ENCODE assay signal across 10 cellular contexts in the genomic region with DNA sequence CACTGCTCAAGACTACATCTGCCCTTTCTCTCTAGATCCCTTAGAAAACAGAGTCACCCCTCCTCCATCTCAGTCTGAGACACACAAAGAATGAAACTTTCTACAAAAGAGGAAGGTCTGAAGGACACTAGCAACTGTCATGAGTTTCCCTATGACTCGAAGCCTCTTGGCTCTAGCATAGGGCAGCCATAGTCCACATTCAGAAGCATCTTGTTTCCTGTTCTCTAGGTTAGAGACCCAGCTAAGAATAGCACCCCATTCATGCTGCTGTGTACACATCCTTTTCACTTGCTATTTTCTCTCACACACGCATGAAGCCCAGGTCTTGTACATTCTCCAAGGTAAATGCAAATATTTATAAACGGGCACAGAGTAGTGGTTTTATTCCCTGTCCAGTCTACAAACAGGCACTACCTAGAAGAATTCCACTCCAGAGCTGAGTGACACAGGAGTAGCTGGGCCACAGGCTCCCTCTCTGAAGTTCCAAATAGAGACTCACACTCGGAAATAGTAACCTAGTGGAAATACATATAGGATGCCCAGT. TPM values are rescaled to one million over a fixed set of nuclear protein-coding genes. Genes with fewer than 3 reads are reported as not detected.
A peak's percentile ranks its signal among the peaks of the same experiment; 100 is the strongest.
DNase-seq lines count a peak whose midpoint lies in the region; ATAC-seq, FAIRE-seq and TF ChIP-seq lines count a peak whose summit lies in the region.
"Not testable (repeated sequence)": the region's sequence is repeated elsewhere in the genome, so short reads cannot be mapped to it uniquely, and the experiment has no call there.
"Had no signal": no experiment of that assay in that cellular context is flagged by ENCODE, and none has a peak within 500 bp of the region (broad histone marks: within the 10 kb centered on the region; RNA-seq: fewer than 3 reads in every experiment).

No MANE protein-coding gene starts in this region.

- H3K27me3 ChIP-seq in HepG2 (ENCODE audit: control insufficient read depth in 1 of 2, insufficient read depth in 2 of 2, low read length in 2 of 2); aorta (ENCODE audit: control insufficient read depth in 1 of 2, insufficient read depth in 2 of 2, low read length in 1 of 2): not testable (repeated sequence)

- TF ChIP-seq POLR2A in HepG2 (IDR thresholded peaks at IDR 0.05; ENCODE audit: insufficient read depth in 1 of 2, low read depth in 2 of 2, low read length in 2 of 2) = not testable (repeated sequence)

- BruUV-seq in HepG2 (replicated peaks; lab: Mats Ljungman, UMichigan) = TSS peak; percentile 40

- not testable (repeated sequence) for H3K36me3 ChIP-seq in HepG2 (replicated peaks in 1 of 2; ENCODE audit: control insufficient read depth in 1 of 2, insufficient read depth in 2 of 2, low read length in 2 of 2); aorta (ENCODE audit: control insufficient read depth in 1 of 2, insufficient read depth in 2 of 2, low read length in 1 of 2)

- not testable (repeated sequence) for H3K4me2 ChIP-seq in HepG2 (ENCODE audit: low read depth, low read length)

- H3K4me1 ChIP-seq in HepG2 (ENCODE audit: insufficient read depth, low read length); aorta (ENCODE audit: control insufficient read depth in 1 of 2, insufficient read depth in 2 of 2, low read length in 2 of 2): not testable (repeated sequence)

- ATAC-seq in GM18873 (IDR thresholded peaks at IDR 0.05; ENCODE audit: low FRiP score, unreplicated experiment) (peak; percentile 99), GM21367 (IDR thresholded peaks at IDR 0.05; ENCODE audit: unreplicated experiment) (peak; percentile 98), HG02642 (IDR thresholded peaks at IDR 0.05; ENCODE audit: poor library complexity, unreplicated experiment) (peak; percentile 99), HG03066 (IDR thresholded peaks at IDR 0.05; ENCODE audit: low read depth, unreplicated experiment) (peak; percentile 98), HG03520 (IDR thresholded peaks at IDR 0.05; ENCODE audit: unreplicated experiment) (peak; percentile 98), HepG2 (peak; percentile 82), aorta (ENCODE audit: low FRiP score) (peak; percentile 76)
- peak; percentile 90 to 95 for ATAC-seq in activated naive CD4-positive, alpha-beta T cell treated with anti-CD3 and anti-CD28 coated beads, Interleukin-2, amount 50 U/mL, for 72 hours

- intact Hi-C loops in HepG2 (cut with micrococcal nuclease; ENCODE audit: unreplicated experiment); aorta (cut with DNase I): not testable (repeated sequence)

- CTCF ChIA-PET in HepG2 (lab: Yijun Ruan, JAX; ENCODE audit: low intra/inter-chr PET ratio, low total read pairs) = not testable (repeated sequence)

- TF ChIP-seq EP300 in HepG2 (IDR thresholded peaks at IDR 0.05; ENCODE audit: low read depth in 2 of 2, low read length in 2 of 2); HepG2 (CRISPR knock-in tag; IDR thresholded peaks at IDR 0.05; ENCODE audit: borderline replicate concordance): not testable (repeated sequence)

- no CpG with 5 or more reads among the region's 4 CpGs for WGBS in HepG2 (ENCODE audit: low lambda C conversion rate)
- no CpG with 5 or more reads among the region's 4 CpGs for WGBS in aorta, 2 donors

- FAIRE-seq in HepG2 (lab: Jason Lieb, UNC) = not testable (repeated sequence)

- in situ Hi-C loops in HepG2 (cut with HindIII; ENCODE audit: extremely low pct_ligation_motif_present, low pct_unique_long_range_greater_than_20kb) = not testable (repeated sequence)

- H2AFZ ChIP-seq in HepG2 (ENCODE audit: low read length) = not testable (repeated sequence)

- H3K9ac ChIP-seq in HepG2 (ENCODE audit: insufficient read depth, low read depth, low read length) = not testable (repeated sequence)

- H3K9me3 ChIP-seq in HepG2 (ENCODE audit: low read length); aorta (ENCODE audit: control insufficient read depth, low read length): not testable (repeated sequence)

- DNase-seq in activated naive CD4-positive, alpha-beta T cell treated with anti-CD3 and anti-CD28 coated beads, Interleukin-2, amount 50 U/mL, for 72 hours (ENCODE audit: low spot score in 2 of 2); HepG2 (ENCODE audit: low spot score); aorta: not testable (repeated sequence)

- not testable (repeated sequence) for H3K27ac ChIP-seq in HepG2 (ENCODE audit: extremely low read length, insufficient read depth, low read length); aorta (ENCODE audit: low read depth in 1 of 2, low read length in 2 of 2)

- not testable (repeated sequence) for H4K20me1 ChIP-seq in HepG2 (ENCODE audit: insufficient read depth, low read length)

- not testable (repeated sequence) for H3K9me3 Mint-ChIP-seq in activated naive CD4-positive, alpha-beta T cell treated with anti-CD3 and anti-CD28 coated beads, Interleukin-2, amount 50 U/mL, for 72 hours

- H3K79me2 ChIP-seq in HepG2 (ENCODE audit: insufficient read depth, low read length) = not testable (repeated sequence)

- TF ChIP-seq CTCF in HepG2 (CRISPR knock-in tag; IDR thresholded peaks at IDR 0.05) = not testable (repeated sequence)

- POLR2A ChIA-PET in HepG2 (lab: Yijun Ruan, JAX) = not testable (repeated sequence)

- TF ChIP-seq RAD21 in HepG2 (CRISPR knock-in tag; IDR thresholded peaks at IDR 0.05) = not testable (repeated sequence)

- not testable (repeated sequence) for H3K4me3 ChIP-seq in HepG2 (replicated peaks in 1 of 3; ENCODE audit: insufficient read depth in 1 of 3, low read depth in 2 of 3, low read length in 3 of 3); aorta (ENCODE audit: low read length in 2 of 2)

- H3K27ac Mint-ChIP-seq in activated naive CD4-positive, alpha-beta T cell treated with anti-CD3 and anti-CD28 coated beads, Interleukin-2, amount 50 U/mL, for 72 hours = not testable (repeated sequence)

- not testable (repeated sequence) for H3K36me3 Mint-ChIP-seq in activated naive CD4-positive, alpha-beta T cell treated with anti-CD3 and anti-CD28 coated beads, Interleukin-2, amount 50 U/mL, for 72 hours

RNA-seq across cellular contexts. Expression of a gene that starts 39.8 kb away (rescaled TPM):
- 10 to 100 TPM; 24.4 to 50.1 TPM for total RNA-seq in activated naive CD4-positive, alpha-beta T cell treated with anti-CD3 and anti-CD28 coated beads, Interleukin-2, amount 50 U/mL, for 72 hours
- total RNA-seq in HepG2 (2016; rRNA removed; fragmentation: Illumina TruSeq; extraction: Trizol) (16.1 and 21.8 TPM in 2 replicates), aorta (10 to 100 TPM; 47.8 to 51.3 TPM)
- 4.7 and 8.0 TPM in 2 replicates for total RNA-seq in HepG2 (2016; cell fraction: cytosol; rRNA removed; fragmentation: Illumina TruSeq; extraction: Trizol; ENCODE audit: low read depth)
- 17.0 and 22.9 TPM in 2 replicates for total RNA-seq in HepG2 (2016; cell fraction: insoluble cytoplasmic fraction; rRNA removed; fragmentation: Illumina TruSeq; extraction: Trizol)
- 12.5 and 14.8 TPM in 2 replicates for total RNA-seq in HepG2 (2016; cell fraction: membrane; rRNA removed; fragmentation: Illumina TruSeq; extraction: Trizol)
- total RNA-seq in HepG2 (2016; cell fraction: nucleus; rRNA removed; fragmentation: Illumina TruSeq; extraction: Trizol) = 16.3 and 20.4 TPM in 2 replicates
- polyA plus RNA-seq in HepG2 (2011; rRNA removed) (9.2 and 13.5 TPM in 2 replicates), aorta (10 to 100 TPM in 1 of 2 donors, 1 to 10 TPM in 1; 3.5 to 13.7 TPM)
- polyA plus RNA-seq in HepG2 (2011; cell fraction: cytosol; rRNA removed) = 9.9 and 11.6 TPM in 2 replicates
- 15.0 and 19.0 TPM in 2 replicates for polyA plus RNA-seq in HepG2 (2011; cell fraction: nucleus; rRNA removed)
- 13.2 and 17.0 TPM in 2 replicates for polyA plus RNA-seq in HepG2 (2012)
- 0.76 and 1.0 TPM in 2 replicates for polyA plus RNA-seq in HepG2 (2016; cell fraction: cytosol; fragmentation: Illumina TruSeq; extraction: Trizol; ENCODE audit: low read depth)
- 14.7 and 16.1 TPM in 2 replicates for polyA plus RNA-seq in HepG2 (2016; cell fraction: insoluble cytoplasmic fraction; fragmentation: Illumina TruSeq; extraction: Trizol; ENCODE audit: low read depth)
- polyA plus RNA-seq in HepG2 (2016; cell fraction: membrane; fragmentation: Illumina TruSeq; extraction: Trizol; ENCODE audit: low read depth) = 3.7 and 5.0 TPM in 2 replicates
- 14.3 and 23.5 TPM in 2 replicates for polyA plus RNA-seq in HepG2 (2016; cell fraction: nucleus; fragmentation: Illumina TruSeq; extraction: Trizol; ENCODE audit: insufficient read depth, low read depth)
- polyA minus RNA-seq in HepG2 (2011; rRNA and poly(A)+ RNA removed; ENCODE audit: low replicate concordance) = 27.1 and 40.5 TPM in 2 replicates
- polyA minus RNA-seq in HepG2 (2011; cell fraction: cytosol; rRNA and poly(A)+ RNA removed) = 19.9 and 20.9 TPM in 2 replicates
- 29.3 and 33.5 TPM in 2 replicates for polyA minus RNA-seq in HepG2 (2011; cell fraction: nucleus; rRNA and poly(A)+ RNA removed)

RNA-seq across cellular contexts. Expression of a gene that starts 40.5 kb away (rescaled TPM):
- 10 to 100 TPM; 18.1 to 32.4 TPM for total RNA-seq in activated naive CD4-positive, alpha-beta T cell treated with anti-CD3 and anti-CD28 coated beads, Interleukin-2, amount 50 U/mL, for 72 hours
- total RNA-seq in HepG2 (2016; rRNA removed; fragmentation: Illumina TruSeq; extraction: Trizol) (3.7 and 5.2 TPM in 2 replicates), aorta (under 1 TPM; 0.24 to 0.29 TPM)
- 0.97 and 1.2 TPM in 2 replicates for total RNA-seq in HepG2 (2016; cell fraction: cytosol; rRNA removed; fragmentation: Illumina TruSeq; extraction: Trizol; ENCODE audit: low read depth)
- total RNA-seq in HepG2 (2016; cell fraction: insoluble cytoplasmic fraction; rRNA removed; fragmentation: Illumina TruSeq; extraction: Trizol) = 4.5 and 5.9 TPM in 2 replicates
- 3.0 and 3.2 TPM in 2 replicates for total RNA-seq in HepG2 (2016; cell fraction: membrane; rRNA removed; fragmentation: Illumina TruSeq; extraction: Trizol)
- total RNA-seq in HepG2 (2016; cell fraction: nucleus; rRNA removed; fragmentation: Illumina TruSeq; extraction: Trizol) = 3.8 and 4.8 TPM in 2 replicates
- polyA plus RNA-seq in HepG2 (2011; rRNA removed) (2.5 and 4.4 TPM in 2 replicates), aorta (under 1 TPM in 1 of 2 donors, not detected in 1; 0.63 TPM)
- polyA plus RNA-seq in HepG2 (2011; cell fraction: cytosol; rRNA removed) = 1.6 and 1.8 TPM in 2 replicates
- 1.1 and 2.1 TPM in 2 replicates for polyA plus RNA-seq in HepG2 (2011; cell fraction: nucleus; rRNA removed)
- polyA plus RNA-seq in HepG2 (2012) = 2.9 and 4.1 TPM in 2 replicates
- polyA plus RNA-seq in HepG2 (2016; cell fraction: cytosol; fragmentation: Illumina TruSeq; extraction: Trizol; ENCODE audit: low read depth) = 0.54 and 0.76 TPM in 2 replicates
- 7.0 and 9.6 TPM in 2 replicates for polyA plus RNA-seq in HepG2 (2016; cell fraction: insoluble cytoplasmic fraction; fragmentation: Illumina TruSeq; extraction: Trizol; ENCODE audit: low read depth)
- polyA plus RNA-seq in HepG2 (2016; cell fraction: membrane; fragmentation: Illumina TruSeq; extraction: Trizol; ENCODE audit: low read depth) = 1.9 and 2.7 TPM in 2 replicates
- polyA plus RNA-seq in HepG2 (2016; cell fraction: nucleus; fragmentation: Illumina TruSeq; extraction: Trizol; ENCODE audit: insufficient read depth, low read depth) = 8.2 and 8.7 TPM in 2 replicates
- 3.1 and 3.9 TPM in 2 replicates for polyA minus RNA-seq in HepG2 (2011; rRNA and poly(A)+ RNA removed; ENCODE audit: low replicate concordance)
- polyA minus RNA-seq in HepG2 (2011; cell fraction: cytosol; rRNA and poly(A)+ RNA removed) = 1.1 and 1.2 TPM in 2 replicates
- 2.6 and 2.7 TPM in 2 replicates for polyA minus RNA-seq in HepG2 (2011; cell fraction: nucleus; rRNA and poly(A)+ RNA removed)
- total RNA-seq: kidney, mononuclear cell had no signal
